18 cellular contexts compared by ENCODE assay signal in genomic region chr12:109018276-109018675, GRCh38. TPM values are rescaled to one million over a fixed set of nuclear protein-coding genes. Genes with fewer than 3 reads are reported as not detected.
"Had no signal": no experiment of that assay in that cellular context is flagged by ENCODE, and none has a peak within 500 bp of the region (broad histone marks: within the 10 kb centered on the region; RNA-seq: fewer than 3 reads in every experiment).

No MANE protein-coding gene starts in this region.

- H3K4me3 ChIP-seq: right atrium auricular region had no signal

- H3K36me3 ChIP-seq: brain microvascular endothelial cell, right atrium auricular region had no signal

- H3K9me3 ChIP-seq: right atrium auricular region had no signal

- H3K27ac Mint-ChIP-seq: activated CD8-positive, alpha-beta memory T cell treated with anti-CD3 and anti-CD28 coated beads, Interleukin-2, amount 10 ng/mL, durations not matched to agents 7 days and 5 days; activated naive CD4-positive, alpha-beta T cell treated with anti-CD3 and anti-CD28 coated beads, Interleukin-2, amount 50 U/mL, for 72 hours; stimulated activated naive B cell treated with anti-CD40 and anti-IgM and Interleukin-4, amounts not matched to agents 10 μg/mL and 1 μg/mL and 100 μg/mL, for 72 hours had no signal

- H3K4me3 Mint-ChIP-seq: activated CD8-positive, alpha-beta memory T cell treated with anti-CD3 and anti-CD28 coated beads, Interleukin-2, amount 10 ng/mL, durations not matched to agents 7 days and 5 days; activated T-cell treated with anti-CD3 and anti-CD28 coated beads, Interleukin-2, amount 50 U/mL, for 4 hours; stimulated activated naive B cell treated with anti-CD40 and anti-IgM and Interleukin-4, amounts not matched to agents 10 μg/mL and 1 μg/mL and 100 μg/mL, for 72 hours had no signal

- H3K9me3 Mint-ChIP-seq: activated naive CD4-positive, alpha-beta T cell treated with anti-CD3 and anti-CD28 coated beads, Interleukin-2, amount 50 U/mL, for 72 hours; activated T-cell treated with anti-CD3 and anti-CD28 coated beads, Interleukin-2, amount 50 U/mL, for 4 hours; stimulated activated naive B cell treated with anti-CD40 and anti-IgM and Interleukin-4, amounts not matched to agents 10 μg/mL and 1 μg/mL and 100 μg/mL, for 72 hours had no signal

- H3K36me3 Mint-ChIP-seq: activated CD8-positive, alpha-beta memory T cell treated with anti-CD3 and anti-CD28 coated beads, Interleukin-2, amount 10 ng/mL, durations not matched to agents 7 days and 5 days; activated naive CD4-positive, alpha-beta T cell treated with anti-CD3 and anti-CD28 coated beads, Interleukin-2, amount 50 U/mL, for 72 hours; stimulated activated naive B cell treated with anti-CD40 and anti-IgM and Interleukin-4, amounts not matched to agents 10 μg/mL and 1 μg/mL and 100 μg/mL, for 72 hours had no signal

- H3K27me3 ChIP-seq: brain microvascular endothelial cell, right atrium auricular region had no signal

- H3K27ac ChIP-seq: brain microvascular endothelial cell, right atrium auricular region had no signal

- H3K4me1 Mint-ChIP-seq: activated CD8-positive, alpha-beta memory T cell treated with anti-CD3 and anti-CD28 coated beads, Interleukin-2, amount 10 ng/mL, durations not matched to agents 7 days and 5 days had no signal

- DNase-seq: activated CD4-positive, alpha-beta T cell treated with anti-CD3 and anti-CD28 coated beads, Interleukin-2, amount 50 U/mL, for 4 hours; activated CD8-positive, alpha-beta memory T cell treated with anti-CD3 and anti-CD28 coated beads, Interleukin-2, amount 10 ng/mL, durations not matched to agents 7 days and 5 days; activated effector memory CD4-positive, alpha-beta T cell treated with anti-CD3 and anti-CD28 coated beads, Interleukin-2, amount 50 U/mL, for 16 hours; activated T-cell treated with anti-CD3 and anti-CD28 coated beads, Interleukin-2, amount 50 U/mL, for 4 hours; amniotic stem cell; brain microvascular endothelial cell; hippocampal formation; posterior cingulate gyrus; stimulated activated CD4-positive, alpha-beta T cell treated with anti-CD3 and anti-CD28 coated beads, Interleukin-1b, Interleukin-23, amount 100 ng/mL, for 48 hours; stimulated activated naive B cell treated with anti-CD40 and anti-IgM and Interleukin-4, amounts not matched to agents 10 μg/mL and 1 μg/mL and 100 μg/mL, for 72 hours; T-helper 2 cell; trophoblast cell had no signal

RNA-seq across cellular contexts. Expression of gene SVOP, which starts 2.6 kb away (rescaled TPM):
- total RNA-seq: activated CD8-positive, alpha-beta memory T cell treated with anti-CD3 and anti-CD28 coated beads, Interleukin-2, amount 10 ng/mL, durations not matched to agents 7 days and 5 days; activated naive CD4-positive, alpha-beta T cell treated with anti-CD3 and anti-CD28 coated beads, Interleukin-2, amount 50 U/mL, for 72 hours; activated T-cell treated with anti-CD3 and anti-CD28 coated beads, Interleukin-2, amount 50 U/mL, for 4 hours; chondrocyte; kidney epithelial cell; lower leg skin; mesenteric fat pad had no signal
